Comparison of ENCODE assay signal across 1 cellular context in the genomic region with DNA sequence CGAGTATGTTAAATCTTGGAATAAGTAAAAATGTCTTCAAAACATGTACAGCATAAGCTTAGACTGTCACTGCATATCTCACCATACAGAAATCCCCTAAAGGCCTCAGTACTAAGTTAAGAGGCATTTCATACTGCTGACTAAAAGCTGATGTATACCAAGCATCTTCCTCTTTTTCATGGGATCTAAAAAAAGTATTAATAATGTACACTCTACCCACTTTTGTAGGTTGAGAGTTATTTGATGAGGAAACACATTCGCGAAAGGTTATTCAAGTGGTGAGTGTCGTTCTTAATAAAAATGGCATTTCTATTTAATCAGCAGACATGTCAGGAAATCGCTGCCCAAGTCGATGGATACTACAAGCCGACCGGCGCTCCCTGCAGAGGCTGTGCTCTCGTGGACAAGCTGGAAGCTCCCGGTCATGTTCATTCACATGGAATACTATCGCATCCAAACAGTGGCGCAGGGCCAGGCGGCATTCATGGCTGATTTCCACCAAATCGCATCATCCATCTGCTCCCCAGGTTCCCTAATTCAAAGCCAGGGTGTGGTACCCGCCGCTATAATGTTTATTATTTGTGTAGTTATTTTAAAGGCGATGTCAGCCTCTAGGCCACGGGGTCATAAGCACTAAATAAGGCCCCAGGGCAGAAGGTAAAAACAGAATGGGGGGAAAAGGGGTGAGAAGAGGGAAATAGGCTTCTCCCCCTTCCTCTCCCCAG.
TF ChIP-seq lines count a peak whose summit lies in the region.

No MANE protein-coding gene starts in this region.

TF ChIP-seq in HEK293, 187 proteins besides CTCF, POLR2A, EP300 and RAD21 (continued from another document):
- TF ChIP-seq REST (tag by site-specific recombination; IDR thresholded peaks at IDR 0.05): 0 out of 2 replicates have a peak, but pooled peaks have one; percentile 27
- peak; percentile 24; the same call in 1 of the 2 replicates for TF ChIP-seq PRDM1 (tag by site-specific recombination; IDR thresholded peaks at IDR 0.05)
- TF ChIP-seq, protein P1, sequence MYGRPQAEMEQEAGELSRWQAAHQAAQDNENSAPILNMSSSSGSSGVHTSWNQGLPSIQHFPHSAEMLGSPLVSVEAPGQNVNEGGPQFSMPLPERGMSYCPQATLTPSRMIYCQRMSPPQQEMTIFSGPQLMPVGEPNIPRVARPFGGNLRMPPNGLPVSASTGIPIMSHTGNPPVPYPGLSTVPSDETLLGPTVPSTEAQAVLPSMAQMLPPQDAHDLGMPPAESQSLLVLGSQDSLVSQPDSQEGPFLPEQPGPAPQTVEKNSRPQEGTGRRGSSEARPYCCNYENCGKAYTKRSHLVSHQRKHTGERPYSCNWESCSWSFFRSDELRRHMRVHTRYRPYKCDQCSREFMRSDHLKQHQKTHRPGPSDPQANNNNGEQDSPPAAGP (tag by site-specific recombination; IDR thresholded peaks at IDR 0.05): no peak
- 0 out of 2 replicates have a peak, but pooled peaks have one; percentile 48 for TF ChIP-seq GLI4 (tag by site-specific recombination; IDR thresholded peaks at IDR 0.05)
- TF ChIP-seq IKZF3 (tag by site-specific recombination; IDR thresholded peaks at IDR 0.05): peak; percentile 57; the same call in 1 of the 2 replicates
TF ChIP-seq in HEK293: peak in this region for 11.
